In genomic region chr17:51764387-51764971, GRCh38 we compare ENCODE assay signal across 8 cellular contexts.
DNase-seq lines count a peak whose midpoint lies in the region; ATAC-seq, FAIRE-seq and TF ChIP-seq lines count a peak whose summit lies in the region.

No MANE protein-coding gene starts in this region.

- POLR2A ChIA-PET in AG04450 (lab: Yijun Ruan, JAX): no interaction called here
- POLR2A ChIA-PET in T-cell (lab: Charles Lee): no interaction called here
- POLR2A ChIA-PET in GM12878 (lab: Charles Lee): no interaction called here

- no peaks in the 10 kb centered on the region for H3K4me1 ChIP-seq in GM12878 (ENCODE audit: control insufficient read depth, insufficient read depth, low read length)

- H3K4me3 ChIP-seq in AG04450 (ENCODE audit: low read depth, low read length) (no peak overlapping the region), GM12878 (no peak overlapping the region)

- no peak overlapping the region for H3K4me3 Mint-ChIP-seq in T-cell

- no peak overlapping the region for H3K9ac ChIP-seq in GM12878 (ENCODE audit: control insufficient read depth, insufficient read depth, low read length)

- no peaks in the 10 kb centered on the region for H3K9me3 Mint-ChIP-seq in T-cell

- TF ChIP-seq RAD21 in GM12878 (IDR thresholded peaks at IDR 0.05; ENCODE audit: insufficient read depth, low read depth, low read length): peak; percentile 85

- H3K27me3 Mint-ChIP-seq in T-cell: peaks cover 22 to 41% of the 10 kb centered on the region in 2 donors

- no peaks in the 10 kb centered on the region for H3K4me1 Mint-ChIP-seq in T-cell

- H3K27me3 ChIP-seq in AG04450 (ENCODE audit: control insufficient read depth, insufficient read depth, low read length): no peaks in the 10 kb centered on the region
- no peaks in the 10 kb centered on the region for H3K27me3 ChIP-seq in GM12878 (replicated peaks in 1 of 2; ENCODE audit: control insufficient read depth in 2 of 2, insufficient read depth in 2 of 2, low read length in 1 of 2)

- no peak overlapping the region for H3K27ac Mint-ChIP-seq in T-cell

- intact Hi-C loops in GM12878 (cut with micrococcal nuclease; ENCODE audit: unreplicated experiment): loop anchor here (1.0 kb wide), 1 partner anchor 342 kb away; no protein-coding TSS in a partner anchor

- 2% methylated on average over 4 of the region's 4 CpGs for WGBS in GM12878 (ENCODE audit: insufficient coverage, insufficient replicate concordance, low lambda C conversion rate, missing lambda C conversion rate)

- BruUV-seq in GM12878 (replicated peaks; lab: Mats Ljungman, UMichigan): no TSS peak

- no peak overlapping the region for H3K27ac ChIP-seq in AG04450 (ENCODE audit: low read depth, low read length)
- no peak overlapping the region for H3K27ac ChIP-seq in GM12878 (ENCODE audit: control insufficient read depth, insufficient read depth)

- DNase-seq in AG04450 (ENCODE audit: low read depth, low spot score) (peak; percentile 23), GM18507 (ENCODE audit: extremely low spot score, insufficient read length, low read depth) (peak; percentile 29), NCI-H146 treated with DMSO at 0.1 percent for 48 hours (lab: John Stamatoyannopoulos, UW; ENCODE audit: unreplicated experiment) (peak; percentile 11), T-cell (peak in 21 of 34 experiments; percentile 0 to 23 (median 10)), GM12878 (ENCODE audit: low read depth, low spot score) (peak; percentile 4), iPS-NIHi11 (ENCODE audit: low spot score) (peak; percentile 88)
- peak; percentile 17 to 35 (median 32) for DNase-seq in stimulated activated CD4-positive, alpha-beta T cell treated with anti-CD3 and anti-CD28 coated beads, Interleukin-12 subunit alpha, Interleukin-12 subunit beta, amount 100 ng/mL, for 48 hours (ENCODE audit: low read depth in 2 of 3, low spot score in 1 of 3)

- no peaks in the 10 kb centered on the region for H3K36me3 Mint-ChIP-seq in T-cell

- TF ChIP-seq CTCF in AG04450 (IDR thresholded peaks at IDR 0.05; ENCODE audit: low read depth, low read length) (peak; percentile 75), GM12878 (IDR thresholded peaks at IDR 0.05 in 2 of 3, conservative IDR thresholded peaks at IDR 0.05 in 1 of 3; ENCODE audit: control insufficient read depth in 2 of 3, extremely low read depth in 1 of 3, insufficient read depth in 1 of 3, low read depth in 3 of 3, low read length in 3 of 3) (peak; percentile 78 to 88 (median 87))

- ATAC-seq in HG02870 (IDR thresholded peaks at IDR 0.05; ENCODE audit: unreplicated experiment) (peak; percentile 97), T-cell (replicated peaks in 1 of 4) (peak; percentile 50 to 78 (median 62)), GM12878 (peak; percentile 96)

- CTCF ChIA-PET in AG04450 (lab: Charles Lee) (interaction anchor here (0.6 to 1.9 kb wide), 10 partner anchors 9 to 521 kb away, joined by 3 to 11 read pairs (median 4); no protein-coding TSS in a partner anchor), T-cell (lab: Charles Lee) (interaction anchor here (0.5 to 1.2 kb wide), 8 partner anchors 10 to 468 kb away, joined by 3 to 6 read pairs (median 4); no protein-coding TSS in a partner anchor), GM12878 (lab: Yijun Ruan, JAX) (interaction anchor here (0.7 to 4.0 kb wide), 9 partner anchors 10 to 392 kb away, joined by 3 to 44 read pairs (median 4); no protein-coding TSS in a partner anchor)

- SMC1A ChIA-PET in GM12878 (lab: Charles Lee; ENCODE audit: uncharacterized antibody, unreplicated experiment): interaction anchor here (1.0 to 1.6 kb wide), 3 partner anchors 10 to 342 kb away, joined by 3 to 7 read pairs (median 4); no protein-coding TSS in a partner anchor

- no peaks in the 10 kb centered on the region for H4K20me1 ChIP-seq in GM12878 (ENCODE audit: control insufficient read depth, insufficient read depth)

- no peak overlapping the region for H3K4me2 ChIP-seq in GM12878 (ENCODE audit: control insufficient read depth, insufficient read depth)

- no peaks in the 10 kb centered on the region for H3K9me3 ChIP-seq in AG04450 (ENCODE audit: control insufficient read depth, insufficient read depth, low read length)
- no peaks in the 10 kb centered on the region for H3K9me3 ChIP-seq in GM12878 (replicated peaks; ENCODE audit: control insufficient read depth, insufficient read depth, low read length)

- RAD21 ChIA-PET in GM12878 (lab: Charles Lee; ENCODE audit: unreplicated experiment): interaction anchor here (1.1 to 2.1 kb wide), 3 partner anchors 340 to 392 kb away, joined by 3 to 10 read pairs (median 9); no protein-coding TSS in a partner anchor

- no peak for TF ChIP-seq EP300 in GM12878 (IDR thresholded peaks at IDR 0.05; ENCODE audit: borderline replicate concordance in 1 of 2, control insufficient read depth in 1 of 2, low read depth in 2 of 2, low read length in 2 of 2)

- no peak for TF ChIP-seq POLR2A in GM12878 (IDR thresholded peaks at IDR 0.05; ENCODE audit: low read depth, low read length)

- no peaks in the 10 kb centered on the region for H3K36me3 ChIP-seq in GM12878 (ENCODE audit: control insufficient read depth in 2 of 2, insufficient read depth in 2 of 2, low read length in 1 of 2)

- in situ Hi-C loops in GM12878 (cut with MboI): no loop called here

- FAIRE-seq in GM18507 (lab: Jason Lieb, UNC): peak; percentile 88
- FAIRE-seq in GM12878 (lab: Jason Lieb, UNC): peak; percentile 93

- no peak overlapping the region for H2AFZ ChIP-seq in GM12878 (ENCODE audit: control insufficient read depth, low read depth, low read length)

- H3K79me2 ChIP-seq in GM12878 (ENCODE audit: control insufficient read depth, insufficient read depth, low read length): no peaks in the 10 kb centered on the region

TF ChIP-seq in GM12878, 131 proteins besides CTCF, POLR2A, EP300 and RAD21 (continues in another document):
- no peak for TF ChIP-seq SUPT20H (IDR thresholded peaks at IDR 0.05; ENCODE audit: borderline replicate concordance, control insufficient read depth, low read depth, low read length)
- 0 out of 2 replicates have a peak, but pooled peaks have one; percentile 37 for TF ChIP-seq WRNIP1 (IDR thresholded peaks at IDR 0.05; ENCODE audit: borderline replicate concordance, low read depth, low read length)
- no peak for TF ChIP-seq SPI1 (IDR thresholded peaks at IDR 0.05; ENCODE audit: borderline replicate concordance, insufficient read depth, low read depth, low read length)
- TF ChIP-seq IRF4 (IDR thresholded peaks at IDR 0.05; ENCODE audit: low read depth, low read length): no peak
- no peak for TF ChIP-seq PRDM15 (CRISPR knock-in tag; IDR thresholded peaks at IDR 0.05)
- TF ChIP-seq RFX5 (IDR thresholded peaks at IDR 0.05; ENCODE audit: low read depth, low read length): no peak
- no peak for TF ChIP-seq ATF3 (IDR thresholded peaks at IDR 0.05; ENCODE audit: borderline replicate concordance, extremely low read depth, low read depth, low read length)
- no peak for TF ChIP-seq ZSCAN29 (IDR thresholded peaks at IDR 0.05)
- no peak for TF ChIP-seq CBX5 (IDR thresholded peaks at IDR 0.05; ENCODE audit: low read depth)
- TF ChIP-seq NR2F1 (conservative IDR thresholded peaks at IDR 0.05): no peak
- no peak for TF ChIP-seq ZNF24 (IDR thresholded peaks at IDR 0.05)

Comparison
In these comparisons a context has a peak if more than half of its experiments do, and no peak if none do; other contexts are left out.
1. DNase-seq: peak in every context shown above with its lines; median percentile 88 in iPS-NIHi11; 32 in stimulated activated CD4-positive, alpha-beta T cell treated with anti-CD3 and anti-CD28 coated beads, Interleukin-12 subunit alpha, Interleukin-12 subunit beta, amount 100 ng/mL, for 48 hours; 29 in GM18507; 23 in AG04450; 11 in NCI-H146 treated with DMSO at 0.1 percent for 48 hours; 10 in T-cell; 4 in GM12878.